12 cellular contexts compared by ENCODE assay signal in genomic region chr11:45266693-45267451, GRCh38. TPM values are rescaled to one million over a fixed set of nuclear protein-coding genes. Genes with fewer than 3 reads are reported as not detected.
DNase-seq lines count a peak whose midpoint lies in the region; ATAC-seq, FAIRE-seq and TF ChIP-seq lines count a peak whose summit lies in the region.
"Had no signal": no experiment of that assay in that cellular context is flagged by ENCODE, and none has a peak within 500 bp of the region (broad histone marks: within the 10 kb centered on the region; RNA-seq: fewer than 3 reads in every experiment).

No MANE protein-coding gene starts in this region.

- dilution Hi-C loops in IMR-90 (cut with HindIII; ENCODE audit: low sequenced_read_pairs, unreplicated experiment), result no loop called here

- H3K4me1 Mint-ChIP-seq in progenitor cell of endocrine pancreas (ENCODE audit: low read depth), result peaks cover 30% of the 10 kb centered on the region

- H3K4me1 ChIP-seq in IMR-90 (ENCODE audit: control insufficient read depth, insufficient read depth, low read length), result no peaks in the 10 kb centered on the region
- H3K4me1 ChIP-seq in colonic mucosa, result peaks cover 2% of the 10 kb centered on the region
- no peaks in the 10 kb centered on the region for H3K4me1 ChIP-seq in ovary (ENCODE audit: insufficient read depth)

- no peak overlapping the region for H2AK9ac ChIP-seq in IMR-90 (replicated peaks; ENCODE audit: low read depth, low read length, poor library complexity)

- no peak overlapping the region for H3K4me2 ChIP-seq in IMR-90 (ENCODE audit: low read depth, low read length)

- WGBS in IMR-90 (ENCODE audit: extremely low coverage in 2 of 2, insufficient read length in 1 of 2), 2 experiments, result 0% methylated on average over 1 of the region's 15 CpGs; no CpG with 5 or more reads in 1 of the 2 experiments
- WGBS in ovary, 3 donors, result 68 to 77% (median 72%) methylated on average over 15 of the region's 15 CpGs

- no peak overlapping the region for H2AK5ac ChIP-seq in IMR-90 (ENCODE audit: low read depth, low read length)

- no peaks in the 10 kb centered on the region; the same call in 1 of the 2 replicates for H3K9me3 ChIP-seq in IMR-90 (ENCODE audit: control insufficient read depth, insufficient read depth, low read length)
- no peaks in the 10 kb centered on the region for H3K9me3 ChIP-seq in colonic mucosa
- no peaks in the 10 kb centered on the region for H3K9me3 ChIP-seq in ovary

- no peak overlapping the region for H2BK20ac ChIP-seq in IMR-90 (ENCODE audit: low read depth, low read length)

- no peak overlapping the region for H3K27ac Mint-ChIP-seq in progenitor cell of endocrine pancreas
- H3K27ac Mint-ChIP-seq: stimulated activated naive CD8-positive, alpha-beta T cell treated with anti-CD3 and anti-CD28 coated beads, Interleukin-15, Interleukin-2, amounts not matched to agents 100 ng/mL and 50 ng/mL, for 24 hours had no signal

- TF ChIP-seq POLR2A in IMR-90 (IDR thresholded peaks at IDR 0.05; ENCODE audit: low read depth, low read length), result no peak
- TF ChIP-seq POLR2A in ovary (IDR thresholded peaks at IDR 0.05), result no peak

- H3K36me3 ChIP-seq in IMR-90 (ENCODE audit: control insufficient read depth, insufficient read depth, low read length) (no peaks in the 10 kb centered on the region), colonic mucosa (no peaks in the 10 kb centered on the region), ovary (no peaks in the 10 kb centered on the region)

- no peaks in the 10 kb centered on the region for H3K79me1 ChIP-seq in IMR-90 (ENCODE audit: low read depth in 1 of 2, low read length in 2 of 2)

- no peak overlapping the region for H3K4me3 ChIP-seq in IMR-90 (ENCODE audit: insufficient read depth, low read depth, low read length)
- no peak overlapping the region for H3K4me3 ChIP-seq in colonic mucosa
- no peak overlapping the region for H3K4me3 ChIP-seq in ovary

- no TSS peak for BruUV-seq in IMR-90 (replicated peaks; lab: Mats Ljungman, UMichigan)

- H4K8ac ChIP-seq in IMR-90 (ENCODE audit: low read depth in 2 of 2, low read length in 2 of 2), result no peak overlapping the region

- H3K36me3 Mint-ChIP-seq in progenitor cell of endocrine pancreas (ENCODE audit: insufficient read depth), result peaks cover 7% of the 10 kb centered on the region

- no peak overlapping the region for H2BK120ac ChIP-seq in IMR-90 (ENCODE audit: low read depth, low read length)

- H4K5ac ChIP-seq in IMR-90 (ENCODE audit: low read depth, low read length), result no peak overlapping the region

- H2BK5ac ChIP-seq in IMR-90 (ENCODE audit: low read depth, low read length, poor library complexity, severe bottlenecking), result no peak overlapping the region

- DNase-seq in activated CD4-positive, CD25-positive, alpha-beta regulatory T cell treated with anti-CD3 and anti-CD28 coated beads, Interleukin-2, amount 50 U/mL, for 72 hours, result peak; percentile 39
- DNase-seq in IMR-90, result no peak
- DNase-seq in colonic mucosa, result peak; percentile 89
- DNase-seq in progenitor cell of endocrine pancreas (ENCODE audit: low spot score, unreplicated experiment), result no peak
- DNase-seq in GM19239 (ENCODE audit: insufficient read length, low spot score), result no peak
- DNase-seq in ovary, result no peak
- DNase-seq: AML-193 had no signal

- H4K91ac ChIP-seq in IMR-90 (ENCODE audit: insufficient read depth, low read depth, low read length), result no peak overlapping the region

- no peak overlapping the region for H3K23ac ChIP-seq in IMR-90 (ENCODE audit: low read depth, low read length)

- peaks cover 3% of the 10 kb centered on the region for H3K27me3 Mint-ChIP-seq in progenitor cell of endocrine pancreas

- peaks cover 6% of the 10 kb centered on the region for H3K9me3 Mint-ChIP-seq in progenitor cell of endocrine pancreas (ENCODE audit: low read depth)
- H3K9me3 Mint-ChIP-seq: stimulated activated naive CD8-positive, alpha-beta T cell treated with anti-CD3 and anti-CD28 coated beads, Interleukin-15, Interleukin-2, amounts not matched to agents 100 ng/mL and 50 ng/mL, for 24 hours had no signal

- TF ChIP-seq CTCF in IMR-90 (conservative IDR thresholded peaks at IDR 0.05; ENCODE audit: low read depth, low read length) (peak; percentile 10; the same call in 1 of the 2 replicates), colonic mucosa (IDR thresholded peaks at IDR 0.05) (peak; percentile 53), progenitor cell of endocrine pancreas (IDR thresholded peaks at IDR 0.05; ENCODE audit: unreplicated experiment) (peak; percentile 52), ovary (IDR thresholded peaks at IDR 0.05) (no peak)

- no peak overlapping the region for H3K4me3 Mint-ChIP-seq in progenitor cell of endocrine pancreas (ENCODE audit: low read depth)
- H3K4me3 Mint-ChIP-seq: stimulated activated naive CD8-positive, alpha-beta T cell treated with anti-CD3 and anti-CD28 coated beads, Interleukin-15, Interleukin-2, amounts not matched to agents 100 ng/mL and 50 ng/mL, for 24 hours had no signal

- CTCF ChIA-PET in IMR-90 (lab: Yijun Ruan, JAX), result no interaction called here

- peaks cover 14% of the 10 kb centered on the region for H3K27me3 ChIP-seq in IMR-90 (ENCODE audit: control insufficient read depth, insufficient read depth, low read length)
- no peaks in the 10 kb centered on the region for H3K27me3 ChIP-seq in colonic mucosa
- no peaks in the 10 kb centered on the region for H3K27me3 ChIP-seq in ovary

- no peak for TF ChIP-seq RAD21 in IMR-90 (IDR thresholded peaks at IDR 0.05; ENCODE audit: low read length)

- H4K20me1 ChIP-seq in IMR-90 (ENCODE audit: insufficient read depth, low read length), result no peaks in the 10 kb centered on the region

- H2AFZ ChIP-seq in IMR-90 (replicated peaks; ENCODE audit: low read length, poor library complexity), result no peak overlapping the region

- POLR2A ChIA-PET in IMR-90 (lab: Charles Lee; ENCODE audit: unreplicated experiment), result no interaction called here

- H3K18ac ChIP-seq in IMR-90 (ENCODE audit: low read depth, low read length), result no peak overlapping the region

- FAIRE-seq in GM19239 (lab: Jason Lieb, UNC), result no peak

- H3K4ac ChIP-seq in IMR-90 (ENCODE audit: low read depth, low read length), result no peak overlapping the region

- H2BK15ac ChIP-seq in IMR-90 (ENCODE audit: low read depth, low read length), result no peak overlapping the region

- H3K56ac ChIP-seq in IMR-90 (ENCODE audit: extremely low read depth, insufficient read depth, low read length), result no peak overlapping the region

- ATAC-seq in activated CD4-positive, CD25-positive, alpha-beta regulatory T cell treated with anti-CD3 and anti-CD28 coated beads, Interleukin-2, amount 50 U/mL, for 24 hours, result no peak
- ATAC-seq in IMR-90 (ENCODE audit: low read depth) (no peak), HG02588 (IDR thresholded peaks at IDR 0.05; ENCODE audit: unreplicated experiment) (no peak)

- no peak overlapping the region for H3K9ac ChIP-seq in IMR-90 (ENCODE audit: low read depth, low read length)
- peak overlapping the region in 1 of 2 donors; percentile 71 for H3K9ac ChIP-seq in colonic mucosa (ENCODE audit: low read depth in 2 of 2, low read length in 2 of 2)

- H3K9me1 ChIP-seq in IMR-90 (ENCODE audit: insufficient read depth, low read length), result no peaks in the 10 kb centered on the region

- no peak overlapping the region for H3K14ac ChIP-seq in IMR-90 (replicated peaks; ENCODE audit: low read depth, low read length)

- in situ Hi-C loops in IMR-90 (cut with MboI; ENCODE audit: low sequenced_read_pairs), result no loop called here

- H3K27ac ChIP-seq in IMR-90 (ENCODE audit: insufficient read depth, low read length) (no peak overlapping the region), colonic mucosa (peak overlapping the region; percentile 78), ovary (no peak overlapping the region)
- H3K27ac ChIP-seq: HL-60 had no signal

- no peak for TF ChIP-seq EP300 in ovary (IDR thresholded peaks at IDR 0.05)

- intact Hi-C loops in IMR-90 (cut with micrococcal nuclease), result no loop called here
- intact Hi-C loops in colonic mucosa (cut with DNase I), result no loop called here
- intact Hi-C loops in ovary (cut with DNase I), result no loop called here

TF ChIP-seq in IMR-90, 13 proteins besides CTCF, POLR2A, EP300 and RAD21:
- TF ChIP-seq FOS (IDR thresholded peaks at IDR 0.05; ENCODE audit: low read depth, low read length) (no peak), NFE2L2 (IDR thresholded peaks at IDR 0.05; ENCODE audit: low read depth, low read length) (no peak), CHD1 (IDR thresholded peaks at IDR 0.05; ENCODE audit: low read depth, low read length) (no peak), RCOR1 (IDR thresholded peaks at IDR 0.05; ENCODE audit: insufficient replicate concordance, low read length) (no peak), CEBPB (IDR thresholded peaks at IDR 0.05; ENCODE audit: low read depth, low read length) (no peak), MXI1 (IDR thresholded peaks at IDR 0.05; ENCODE audit: borderline replicate concordance, low read depth, low read length) (no peak)

RNA-seq across cellular contexts. Expression of gene SYT13, which starts 19.3 kb away (rescaled TPM):
- total RNA-seq in IMR-90 (2012; rRNA removed) (not detected in 2 replicates), colonic mucosa (10 to 100 TPM; 23.4 to 31.5 TPM), progenitor cell of endocrine pancreas (22.9 and 24.5 TPM in 2 replicates), ovary (1 to 10 TPM in 1 of 7 donors, under 1 TPM in 3, not detected in 3; 0.13 to 1.0 (median 0.49) TPM)
- polyA plus RNA-seq in IMR-90 (2012; rRNA removed) (not detected in 2 replicates), ovary (under 1 TPM in 1 of 2 donors, not detected in 1; 0.43 TPM)
- polyA plus RNA-seq in IMR-90 (2012; cell fraction: cytosol; rRNA removed), result not detected in 2 replicates
- not detected in 2 replicates for polyA plus RNA-seq in IMR-90 (2012; cell fraction: nucleus; rRNA removed; ENCODE audit: low replicate concordance)
- total RNA-seq: esophagus mucosa had no signal

Comparison
In these comparisons a context has a peak if more than half of its experiments do, and no peak if none do; other contexts are left out.
1. DNase-seq: peak in activated CD4-positive, CD25-positive, alpha-beta regulatory T cell treated with anti-CD3 and anti-CD28 coated beads, Interleukin-2, amount 50 U/mL, for 72 hours (single experiment) and colonic mucosa (single experiment); none in IMR-90 (single experiment), progenitor cell of endocrine pancreas (single experiment), GM19239 (single experiment) and ovary (0 of 5).
2. CTCF ChIP-seq: peak in IMR-90 (single experiment), colonic mucosa (single experiment) and progenitor cell of endocrine pancreas (single experiment); none in ovary (0 of 3).
3. RNA of gene SYT13, which starts 19.3 kb away (total RNA-seq): 23.4 to 31.5 TPM in colonic mucosa and 22.9 to 24.5 TPM in progenitor cell of endocrine pancreas; 0.13 to 1.0 TPM in ovary and not detected in IMR-90; every median in the first group is over 10 times any median in the second.